In the genomic region with DNA sequence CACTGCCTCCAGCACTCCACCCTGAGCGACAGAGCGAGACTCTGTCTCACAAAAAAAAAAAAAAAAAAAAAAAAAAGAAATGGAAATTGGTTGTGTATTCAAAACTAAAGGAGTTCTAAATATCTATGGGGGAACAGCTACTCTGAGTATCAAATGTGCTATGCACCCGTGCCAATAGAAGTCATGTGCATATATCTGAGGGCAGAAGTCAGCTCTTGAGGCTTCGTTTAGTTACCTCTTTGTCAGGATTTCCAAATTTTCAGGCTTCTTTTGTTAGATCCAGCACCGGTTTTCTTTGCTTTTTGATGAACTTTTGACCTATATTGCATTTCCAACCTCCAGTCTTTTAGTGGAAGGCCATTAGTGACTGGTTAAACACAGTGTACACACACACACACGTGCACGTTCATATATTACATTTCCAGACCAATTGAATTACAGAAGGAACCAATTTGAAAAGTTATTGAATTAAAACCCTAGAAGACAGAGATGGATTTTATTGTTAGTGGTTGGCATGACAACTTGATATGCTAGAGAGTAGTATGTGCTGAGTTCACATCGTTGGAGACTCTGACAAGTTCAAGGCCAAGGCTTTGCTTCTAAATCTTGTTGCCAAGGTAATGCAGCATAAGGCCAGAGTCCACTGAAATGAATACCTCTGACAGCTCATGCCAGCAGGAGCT, we compare ENCODE assay signal across 1 cellular context.
TF ChIP-seq lines count a peak whose summit lies in the region.

No MANE protein-coding gene starts in this region.

TF ChIP-seq in SK-N-SH, 30 proteins besides CTCF, POLR2A, EP300 and RAD21:
- TF ChIP-seq, protein P1, sequence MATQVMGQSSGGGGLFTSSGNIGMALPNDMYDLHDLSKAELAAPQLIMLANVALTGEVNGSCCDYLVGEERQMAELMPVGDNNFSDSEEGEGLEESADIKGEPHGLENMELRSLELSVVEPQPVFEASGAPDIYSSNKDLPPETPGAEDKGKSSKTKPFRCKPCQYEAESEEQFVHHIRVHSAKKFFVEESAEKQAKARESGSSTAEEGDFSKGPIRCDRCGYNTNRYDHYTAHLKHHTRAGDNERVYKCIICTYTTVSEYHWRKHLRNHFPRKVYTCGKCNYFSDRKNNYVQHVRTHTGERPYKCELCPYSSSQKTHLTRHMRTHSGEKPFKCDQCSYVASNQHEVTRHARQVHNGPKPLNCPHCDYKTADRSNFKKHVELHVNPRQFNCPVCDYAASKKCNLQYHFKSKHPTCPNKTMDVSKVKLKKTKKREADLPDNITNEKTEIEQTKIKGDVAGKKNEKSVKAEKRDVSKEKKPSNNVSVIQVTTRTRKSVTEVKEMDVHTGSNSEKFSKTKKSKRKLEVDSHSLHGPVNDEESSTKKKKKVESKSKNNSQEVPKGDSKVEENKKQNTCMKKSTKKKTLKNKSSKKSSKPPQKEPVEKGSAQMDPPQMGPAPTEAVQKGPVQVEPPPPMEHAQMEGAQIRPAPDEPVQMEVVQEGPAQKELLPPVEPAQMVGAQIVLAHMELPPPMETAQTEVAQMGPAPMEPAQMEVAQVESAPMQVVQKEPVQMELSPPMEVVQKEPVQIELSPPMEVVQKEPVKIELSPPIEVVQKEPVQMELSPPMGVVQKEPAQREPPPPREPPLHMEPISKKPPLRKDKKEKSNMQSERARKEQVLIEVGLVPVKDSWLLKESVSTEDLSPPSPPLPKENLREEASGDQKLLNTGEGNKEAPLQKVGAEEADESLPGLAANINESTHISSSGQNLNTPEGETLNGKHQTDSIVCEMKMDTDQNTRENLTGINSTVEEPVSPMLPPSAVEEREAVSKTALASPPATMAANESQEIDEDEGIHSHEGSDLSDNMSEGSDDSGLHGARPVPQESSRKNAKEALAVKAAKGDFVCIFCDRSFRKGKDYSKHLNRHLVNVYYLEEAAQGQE (IDR thresholded peaks at IDR 0.05; ENCODE audit: low read depth, low read length): no peak
- TF ChIP-seq POLR2AphosphoS5 (IDR thresholded peaks at IDR 0.05; ENCODE audit: low read depth, low read length): peak; percentile 44; the same call in 1 of the 2 replicates
- TF ChIP-seq RFX5 (IDR thresholded peaks at IDR 0.05; ENCODE audit: low read length): no peak
- TF ChIP-seq, protein P2, sequence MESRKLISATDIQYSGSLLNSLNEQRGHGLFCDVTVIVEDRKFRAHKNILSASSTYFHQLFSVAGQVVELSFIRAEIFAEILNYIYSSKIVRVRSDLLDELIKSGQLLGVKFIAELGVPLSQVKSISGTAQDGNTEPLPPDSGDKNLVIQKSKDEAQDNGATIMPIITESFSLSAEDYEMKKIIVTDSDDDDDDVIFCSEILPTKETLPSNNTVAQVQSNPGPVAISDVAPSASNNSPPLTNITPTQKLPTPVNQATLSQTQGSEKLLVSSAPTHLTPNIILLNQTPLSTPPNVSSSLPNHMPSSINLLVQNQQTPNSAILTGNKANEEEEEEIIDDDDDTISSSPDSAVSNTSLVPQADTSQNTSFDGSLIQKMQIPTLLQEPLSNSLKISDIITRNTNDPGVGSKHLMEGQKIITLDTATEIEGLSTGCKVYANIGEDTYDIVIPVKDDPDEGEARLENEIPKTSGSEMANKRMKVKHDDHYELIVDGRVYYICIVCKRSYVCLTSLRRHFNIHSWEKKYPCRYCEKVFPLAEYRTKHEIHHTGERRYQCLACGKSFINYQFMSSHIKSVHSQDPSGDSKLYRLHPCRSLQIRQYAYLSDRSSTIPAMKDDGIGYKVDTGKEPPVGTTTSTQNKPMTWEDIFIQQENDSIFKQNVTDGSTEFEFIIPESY (IDR thresholded peaks at IDR 0.05; ENCODE audit: borderline replicate concordance, low read depth): no peak
- no peak for TF ChIP-seq JUND (IDR thresholded peaks at IDR 0.05)
- no peak for TF ChIP-seq GABPA (IDR thresholded peaks at IDR 0.05; ENCODE audit: low read depth)
- TF ChIP-seq SMC3 (IDR thresholded peaks at IDR 0.05; ENCODE audit: low read depth, low read length): no peak; the same call in 1 of the 2 replicates
- no peak for TF ChIP-seq ELF1 (IDR thresholded peaks at IDR 0.05)
- TF ChIP-seq, protein P3, sequence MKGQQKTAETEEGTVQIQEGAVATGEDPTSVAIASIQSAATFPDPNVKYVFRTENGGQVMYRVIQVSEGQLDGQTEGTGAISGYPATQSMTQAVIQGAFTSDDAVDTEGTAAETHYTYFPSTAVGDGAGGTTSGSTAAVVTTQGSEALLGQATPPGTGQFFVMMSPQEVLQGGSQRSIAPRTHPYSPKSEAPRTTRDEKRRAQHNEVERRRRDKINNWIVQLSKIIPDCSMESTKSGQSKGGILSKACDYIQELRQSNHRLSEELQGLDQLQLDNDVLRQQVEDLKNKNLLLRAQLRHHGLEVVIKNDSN (IDR thresholded peaks at IDR 0.05; ENCODE audit: borderline replicate concordance, low read depth): no peak
- TF ChIP-seq, protein P4, sequence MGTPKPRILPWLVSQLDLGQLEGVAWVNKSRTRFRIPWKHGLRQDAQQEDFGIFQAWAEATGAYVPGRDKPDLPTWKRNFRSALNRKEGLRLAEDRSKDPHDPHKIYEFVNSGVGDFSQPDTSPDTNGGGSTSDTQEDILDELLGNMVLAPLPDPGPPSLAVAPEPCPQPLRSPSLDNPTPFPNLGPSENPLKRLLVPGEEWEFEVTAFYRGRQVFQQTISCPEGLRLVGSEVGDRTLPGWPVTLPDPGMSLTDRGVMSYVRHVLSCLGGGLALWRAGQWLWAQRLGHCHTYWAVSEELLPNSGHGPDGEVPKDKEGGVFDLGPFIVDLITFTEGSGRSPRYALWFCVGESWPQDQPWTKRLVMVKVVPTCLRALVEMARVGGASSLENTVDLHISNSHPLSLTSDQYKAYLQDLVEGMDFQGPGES (IDR thresholded peaks at IDR 0.05; ENCODE audit: low read depth, low read length): no peak
- peak; percentile 83 for TF ChIP-seq RCOR1 (IDR thresholded peaks at IDR 0.05; ENCODE audit: low read length)
- no peak for TF ChIP-seq EZH2phosphoT487 (IDR thresholded peaks at IDR 0.05; ENCODE audit: borderline replicate concordance, low read depth)
- TF ChIP-seq, protein P5, sequence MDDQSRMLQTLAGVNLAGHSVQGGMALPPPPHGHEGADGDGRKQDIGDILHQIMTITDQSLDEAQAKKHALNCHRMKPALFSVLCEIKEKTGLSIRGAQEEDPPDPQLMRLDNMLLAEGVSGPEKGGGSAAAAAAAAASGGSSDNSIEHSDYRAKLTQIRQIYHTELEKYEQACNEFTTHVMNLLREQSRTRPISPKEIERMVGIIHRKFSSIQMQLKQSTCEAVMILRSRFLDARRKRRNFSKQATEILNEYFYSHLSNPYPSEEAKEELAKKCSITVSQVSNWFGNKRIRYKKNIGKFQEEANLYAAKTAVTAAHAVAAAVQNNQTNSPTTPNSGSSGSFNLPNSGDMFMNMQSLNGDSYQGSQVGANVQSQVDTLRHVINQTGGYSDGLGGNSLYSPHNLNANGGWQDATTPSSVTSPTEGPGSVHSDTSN (IDR thresholded peaks at IDR 0.05): peak; percentile 63
- TF ChIP-seq RXRA (IDR thresholded peaks at IDR 0.05; ENCODE audit: borderline replicate concordance, low read depth): peak; percentile 29; the same call in 1 of the 2 replicates
- TF ChIP-seq FOXJ3 (CRISPR knock-in tag; IDR thresholded peaks at IDR 0.05): peak; percentile 86
- TF ChIP-seq SIN3A (IDR thresholded peaks at IDR 0.05; ENCODE audit: borderline replicate concordance, low read depth, low read length): no peak
- TF ChIP-seq, protein P6, sequence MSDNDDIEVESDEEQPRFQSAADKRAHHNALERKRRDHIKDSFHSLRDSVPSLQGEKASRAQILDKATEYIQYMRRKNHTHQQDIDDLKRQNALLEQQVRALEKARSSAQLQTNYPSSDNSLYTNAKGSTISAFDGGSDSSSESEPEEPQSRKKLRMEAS (IDR thresholded peaks at IDR 0.05; ENCODE audit: low read depth): no peak
- peak; percentile 50 for TF ChIP-seq CHD2 (IDR thresholded peaks at IDR 0.05; ENCODE audit: low read length, partially characterized antibody)
- no peak for TF ChIP-seq YY1 (IDR thresholded peaks at IDR 0.05; ENCODE audit: low read depth)
- no peak for TF ChIP-seq FOXM1 (IDR thresholded peaks at IDR 0.05; ENCODE audit: low read depth)
- TF ChIP-seq MXI1 (IDR thresholded peaks at IDR 0.05; ENCODE audit: low read depth, low read length): peak; percentile 67
- TF ChIP-seq TCF12 (IDR thresholded peaks at IDR 0.05): peak; percentile 54
- TF ChIP-seq, protein P7, sequence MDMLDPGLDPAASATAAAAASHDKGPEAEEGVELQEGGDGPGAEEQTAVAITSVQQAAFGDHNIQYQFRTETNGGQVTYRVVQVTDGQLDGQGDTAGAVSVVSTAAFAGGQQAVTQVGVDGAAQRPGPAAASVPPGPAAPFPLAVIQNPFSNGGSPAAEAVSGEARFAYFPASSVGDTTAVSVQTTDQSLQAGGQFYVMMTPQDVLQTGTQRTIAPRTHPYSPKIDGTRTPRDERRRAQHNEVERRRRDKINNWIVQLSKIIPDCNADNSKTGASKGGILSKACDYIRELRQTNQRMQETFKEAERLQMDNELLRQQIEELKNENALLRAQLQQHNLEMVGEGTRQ (IDR thresholded peaks at IDR 0.05; ENCODE audit: borderline replicate concordance, low read depth, low read length): no peak
- no peak for TF ChIP-seq TEAD4 (IDR thresholded peaks at IDR 0.05; ENCODE audit: borderline replicate concordance, insufficient read depth)
- TF ChIP-seq NFIC (IDR thresholded peaks at IDR 0.05; ENCODE audit: borderline replicate concordance): no peak
- no peak for TF ChIP-seq MEF2A (IDR thresholded peaks at IDR 0.05; ENCODE audit: borderline replicate concordance, low read depth)
- TF ChIP-seq FOSL2 (IDR thresholded peaks at IDR 0.05; ENCODE audit: borderline replicate concordance, low read depth): no peak
- no peak for TF ChIP-seq TAF1 (IDR thresholded peaks at IDR 0.05; ENCODE audit: borderline replicate concordance, low read depth, low read length)
- TF ChIP-seq GATA2 (CRISPR knock-in tag; IDR thresholded peaks at IDR 0.05): no peak; the same call in 1 of the 2 replicates
- no peak for TF ChIP-seq NRF1 (IDR thresholded peaks at IDR 0.05; ENCODE audit: low read depth, low read length)
